ENCODE assay signal across 1 cellular context in genomic region chr6:169212436-169212835, GRCh38.
TF ChIP-seq lines count a peak whose summit lies in the region.

No MANE protein-coding gene starts in this region.

TF ChIP-seq in HCT116, 20 proteins besides CTCF, POLR2A, EP300 and RAD21 (continued from another document):
- TF ChIP-seq EZH2phosphoT487 (IDR thresholded peaks at IDR 0.05; ENCODE audit: borderline replicate concordance) = no peak
- TF ChIP-seq ELF1 (IDR thresholded peaks at IDR 0.05; ENCODE audit: borderline replicate concordance, low read depth) = no peak
- no peak for TF ChIP-seq SRF (IDR thresholded peaks at IDR 0.05; ENCODE audit: low read depth)
- no peak for TF ChIP-seq ZFX (IDR thresholded peaks at IDR 0.05)
TF ChIP-seq in HCT116: peak in this region for 0.
